1 cellular context compared by ENCODE assay signal in the genomic region with DNA sequence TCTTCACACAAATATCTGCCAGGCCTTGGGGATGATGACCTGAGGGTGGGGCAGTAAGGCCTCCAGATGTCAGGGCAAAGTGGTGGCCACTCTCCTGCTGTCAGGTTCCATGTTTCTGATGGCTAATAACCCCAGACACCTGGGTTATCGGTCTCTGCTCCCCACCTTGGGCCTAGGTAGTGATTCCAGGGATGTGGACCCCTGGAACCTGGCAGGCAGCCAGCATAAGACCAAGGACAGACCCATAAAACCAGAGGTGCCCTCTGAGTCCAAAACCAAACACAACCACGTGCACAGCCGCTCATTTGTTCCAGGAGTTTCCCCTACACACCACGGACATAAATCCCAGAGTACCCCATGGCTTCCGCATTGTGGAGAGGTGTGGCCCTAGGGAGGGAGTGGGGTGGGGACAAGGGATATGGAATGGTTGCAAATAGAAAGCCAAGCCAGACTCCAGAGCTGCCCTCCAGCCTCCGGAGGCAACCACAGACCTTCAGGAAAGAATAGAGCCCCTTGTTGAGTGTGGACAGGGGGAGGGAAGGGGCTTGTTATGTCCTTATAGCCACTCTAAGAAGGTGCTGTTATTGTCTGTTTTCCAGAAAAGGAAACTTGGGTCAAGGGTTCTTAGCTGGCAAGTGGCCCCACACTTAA.
TF ChIP-seq lines count a peak whose summit lies in the region.

No MANE protein-coding gene starts in this region.

TF ChIP-seq in WTC11, 78 proteins besides CTCF, POLR2A, EP300 and RAD21 (continued from another document):
- TF ChIP-seq, protein P1, sequence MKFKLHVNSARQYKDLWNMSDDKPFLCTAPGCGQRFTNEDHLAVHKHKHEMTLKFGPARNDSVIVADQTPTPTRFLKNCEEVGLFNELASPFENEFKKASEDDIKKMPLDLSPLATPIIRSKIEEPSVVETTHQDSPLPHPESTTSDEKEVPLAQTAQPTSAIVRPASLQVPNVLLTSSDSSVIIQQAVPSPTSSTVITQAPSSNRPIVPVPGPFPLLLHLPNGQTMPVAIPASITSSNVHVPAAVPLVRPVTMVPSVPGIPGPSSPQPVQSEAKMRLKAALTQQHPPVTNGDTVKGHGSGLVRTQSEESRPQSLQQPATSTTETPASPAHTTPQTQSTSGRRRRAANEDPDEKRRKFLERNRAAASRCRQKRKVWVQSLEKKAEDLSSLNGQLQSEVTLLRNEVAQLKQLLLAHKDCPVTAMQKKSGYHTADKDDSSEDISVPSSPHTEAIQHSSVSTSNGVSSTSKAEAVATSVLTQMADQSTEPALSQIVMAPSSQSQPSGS (CRISPR knock-in tag; IDR thresholded peaks at IDR 0.05; ENCODE audit: borderline replicate concordance, low read depth): no peak
- TF ChIP-seq, protein P2, sequence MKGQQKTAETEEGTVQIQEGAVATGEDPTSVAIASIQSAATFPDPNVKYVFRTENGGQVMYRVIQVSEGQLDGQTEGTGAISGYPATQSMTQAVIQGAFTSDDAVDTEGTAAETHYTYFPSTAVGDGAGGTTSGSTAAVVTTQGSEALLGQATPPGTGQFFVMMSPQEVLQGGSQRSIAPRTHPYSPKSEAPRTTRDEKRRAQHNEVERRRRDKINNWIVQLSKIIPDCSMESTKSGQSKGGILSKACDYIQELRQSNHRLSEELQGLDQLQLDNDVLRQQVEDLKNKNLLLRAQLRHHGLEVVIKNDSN (CRISPR knock-in tag; IDR thresholded peaks at IDR 0.05): no peak
- no peak for TF ChIP-seq ZNF138 (CRISPR knock-in tag; conservative IDR thresholded peaks at IDR 0.05)
- TF ChIP-seq, protein P3, sequence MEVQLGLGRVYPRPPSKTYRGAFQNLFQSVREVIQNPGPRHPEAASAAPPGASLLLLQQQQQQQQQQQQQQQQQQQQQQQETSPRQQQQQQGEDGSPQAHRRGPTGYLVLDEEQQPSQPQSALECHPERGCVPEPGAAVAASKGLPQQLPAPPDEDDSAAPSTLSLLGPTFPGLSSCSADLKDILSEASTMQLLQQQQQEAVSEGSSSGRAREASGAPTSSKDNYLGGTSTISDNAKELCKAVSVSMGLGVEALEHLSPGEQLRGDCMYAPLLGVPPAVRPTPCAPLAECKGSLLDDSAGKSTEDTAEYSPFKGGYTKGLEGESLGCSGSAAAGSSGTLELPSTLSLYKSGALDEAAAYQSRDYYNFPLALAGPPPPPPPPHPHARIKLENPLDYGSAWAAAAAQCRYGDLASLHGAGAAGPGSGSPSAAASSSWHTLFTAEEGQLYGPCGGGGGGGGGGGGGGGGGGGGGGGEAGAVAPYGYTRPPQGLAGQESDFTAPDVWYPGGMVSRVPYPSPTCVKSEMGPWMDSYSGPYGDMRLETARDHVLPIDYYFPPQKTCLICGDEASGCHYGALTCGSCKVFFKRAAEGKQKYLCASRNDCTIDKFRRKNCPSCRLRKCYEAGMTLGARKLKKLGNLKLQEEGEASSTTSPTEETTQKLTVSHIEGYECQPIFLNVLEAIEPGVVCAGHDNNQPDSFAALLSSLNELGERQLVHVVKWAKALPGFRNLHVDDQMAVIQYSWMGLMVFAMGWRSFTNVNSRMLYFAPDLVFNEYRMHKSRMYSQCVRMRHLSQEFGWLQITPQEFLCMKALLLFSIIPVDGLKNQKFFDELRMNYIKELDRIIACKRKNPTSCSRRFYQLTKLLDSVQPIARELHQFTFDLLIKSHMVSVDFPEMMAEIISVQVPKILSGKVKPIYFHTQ (CRISPR knock-in tag; IDR thresholded peaks at IDR 0.05): no peak
- no peak for TF ChIP-seq GRHL2 (CRISPR knock-in tag; IDR thresholded peaks at IDR 0.05; ENCODE audit: insufficient replicate concordance, severe bottlenecking)
- no peak for TF ChIP-seq JUN (CRISPR knock-in tag; IDR thresholded peaks at IDR 0.05)
- TF ChIP-seq NR2C2 (CRISPR knock-in tag; IDR thresholded peaks at IDR 0.05): no peak
- TF ChIP-seq CREB1 (CRISPR knock-in tag; IDR thresholded peaks at IDR 0.05): no peak
